ENCODE assay signal across 21 cellular contexts in genomic region chr3:133367956-133368355, GRCh38. TPM values are rescaled to one million over a fixed set of nuclear protein-coding genes. Genes with fewer than 3 reads are reported as not detected.
DNase-seq lines count a peak whose midpoint lies in the region; ATAC-seq and TF ChIP-seq lines count a peak whose summit lies in the region.
"Had no signal": no experiment of that assay in that cellular context is flagged by ENCODE, and none has a peak within 500 bp of the region (broad histone marks: within the 10 kb centered on the region; RNA-seq: fewer than 3 reads in every experiment).

No MANE protein-coding gene starts in this region.

- ATAC-seq in stimulated activated memory B cell treated with anti-CD40 and anti-IgM and Interleukin-4, amounts not matched to agents 10 μg/mL and 1 μg/mL and 100 μg/mL, for 72 hours, result peak; percentile 21
- no peak for ATAC-seq in HG02973 (IDR thresholded peaks at IDR 0.05; ENCODE audit: unreplicated experiment)
- ATAC-seq: HCT116, HepG2 had no signal

- DNase-seq in esophagus muscularis mucosa (ENCODE audit: extremely low spot score) (peak; percentile 82), sigmoid colon (no peak), DMS 273 (lab: John Stamatoyannopoulos, UW; ENCODE audit: unreplicated experiment) (no peak), GM13977 (ENCODE audit: low spot score) (no peak)
- DNase-seq: ACHN; BE2C; C1 segment of cervical spinal cord; Caco-2; CD4-positive, CD25-positive, alpha-beta regulatory T cell; DMS153; DMS79; GDM1; GOT3; H7; HFFc6 had no signal

- H3K4me1 ChIP-seq in esophagus muscularis mucosa (peaks cover 0 to 16% (median 8%) of the 10 kb centered on the region in 4 donors), sigmoid colon (no peaks in the 10 kb centered on the region)
- H3K4me1 ChIP-seq: BE2C, Caco-2 had no signal

- peak overlapping the region in 4 of 5 experiments; percentile 31 to 84 (median 58) for H3K27ac Mint-ChIP-seq in brain
- H3K27ac Mint-ChIP-seq in stimulated activated memory B cell treated with anti-CD40 and anti-IgM and Interleukin-4, amounts not matched to agents 10 μg/mL and 1 μg/mL and 100 μg/mL, for 72 hours, result no peak overlapping the region
- H3K27ac Mint-ChIP-seq: CD4-positive, CD25-positive, alpha-beta regulatory T cell; HFFc6 had no signal

- in situ Hi-C loops in GM13977 (cut with MboI; ENCODE audit: low pct_unique_long_range_greater_than_20kb, low sequenced_read_pairs, unreplicated experiment), result no loop called here

- intact Hi-C loops in esophagus muscularis mucosa (cut with DNase I), result no loop called here
- intact Hi-C loops in sigmoid colon (cut with DNase I), result no loop called here

- H3K27me3 Mint-ChIP-seq in brain, result peaks cover 12% of the 10 kb centered on the region
- H3K27me3 Mint-ChIP-seq in stimulated activated memory B cell treated with anti-CD40 and anti-IgM and Interleukin-4, amounts not matched to agents 10 μg/mL and 1 μg/mL and 100 μg/mL, for 72 hours, result peaks cover 37% of the 10 kb centered on the region
- H3K27me3 Mint-ChIP-seq: CD4-positive, CD25-positive, alpha-beta regulatory T cell had no signal

- H3K27me3 ChIP-seq in esophagus muscularis mucosa, result no peaks in the 10 kb centered on the region
- no peaks in the 10 kb centered on the region for H3K27me3 ChIP-seq in sigmoid colon
- H3K27me3 ChIP-seq: BE2C had no signal

- H3K4me1 Mint-ChIP-seq in brain, result peaks cover 43% of the 10 kb centered on the region
- H3K4me1 Mint-ChIP-seq in stimulated activated memory B cell treated with anti-CD40 and anti-IgM and Interleukin-4, amounts not matched to agents 10 μg/mL and 1 μg/mL and 100 μg/mL, for 72 hours, result no peaks in the 10 kb centered on the region

- TF ChIP-seq CTCF in brain (conservative IDR thresholded peaks at IDR 0.05), result no peak
- TF ChIP-seq CTCF in esophagus muscularis mucosa (IDR thresholded peaks at IDR 0.05), result no peak
- no peak for TF ChIP-seq CTCF in sigmoid colon (IDR thresholded peaks at IDR 0.05)
- no peak for TF ChIP-seq CTCF in GM13977 (IDR thresholded peaks at IDR 0.05; ENCODE audit: extremely low read depth, insufficient read depth, missing control alignments)

- no peaks in the 10 kb centered on the region for H3K9me3 Mint-ChIP-seq in brain
- H3K9me3 Mint-ChIP-seq in stimulated activated memory B cell treated with anti-CD40 and anti-IgM and Interleukin-4, amounts not matched to agents 10 μg/mL and 1 μg/mL and 100 μg/mL, for 72 hours, result no peaks in the 10 kb centered on the region
- H3K9me3 Mint-ChIP-seq: CD4-positive, CD25-positive, alpha-beta regulatory T cell; HFFc6 had no signal

- H3K4me3 ChIP-seq in esophagus muscularis mucosa, result no peak overlapping the region
- H3K4me3 ChIP-seq in sigmoid colon, result no peak overlapping the region

- TF ChIP-seq POLR2A in esophagus muscularis mucosa (IDR thresholded peaks at IDR 0.05; ENCODE audit: low read depth) (no peak), sigmoid colon (IDR thresholded peaks at IDR 0.05) (no peak)

- H3K9me3 ChIP-seq in esophagus muscularis mucosa, result no peaks in the 10 kb centered on the region
- H3K9me3 ChIP-seq in sigmoid colon, result no peaks in the 10 kb centered on the region
- H3K9me3 ChIP-seq: BE2C, Caco-2 had no signal

- 40% methylated on average over 1 of the region's 1 CpG for WGBS in esophagus muscularis mucosa
- WGBS in sigmoid colon, 2 donors, result 41 to 54% methylated on average over 1 of the region's 1 CpG

- TF ChIP-seq EP300 in esophagus muscularis mucosa (IDR thresholded peaks at IDR 0.05), result no peak
- TF ChIP-seq EP300 in sigmoid colon (IDR thresholded peaks at IDR 0.05), result no peak

- no peaks in the 10 kb centered on the region for H3K36me3 ChIP-seq in esophagus muscularis mucosa
- H3K36me3 ChIP-seq in sigmoid colon, result no peaks in the 10 kb centered on the region

- H3K27ac ChIP-seq in esophagus muscularis mucosa (replicated peaks in 1 of 4) (no peak overlapping the region), sigmoid colon (no peak overlapping the region)

- H3K4me3 Mint-ChIP-seq in brain, result no peak overlapping the region
- H3K4me3 Mint-ChIP-seq in stimulated activated memory B cell treated with anti-CD40 and anti-IgM and Interleukin-4, amounts not matched to agents 10 μg/mL and 1 μg/mL and 100 μg/mL, for 72 hours, result no peak overlapping the region
- H3K4me3 Mint-ChIP-seq: CD4-positive, CD25-positive, alpha-beta regulatory T cell; HFFc6 had no signal

- no peaks in the 10 kb centered on the region for H3K36me3 Mint-ChIP-seq in brain
- H3K36me3 Mint-ChIP-seq in stimulated activated memory B cell treated with anti-CD40 and anti-IgM and Interleukin-4, amounts not matched to agents 10 μg/mL and 1 μg/mL and 100 μg/mL, for 72 hours, result no peaks in the 10 kb centered on the region

RNA-seq across cellular contexts. Expression of gene BFSP2, which starts 31.9 kb away (rescaled TPM):
- polyA plus RNA-seq in brain (ENCODE audit: insufficient read depth, low read depth, low replicate concordance), result 1.0 TPM
- not detected for total RNA-seq in esophagus muscularis mucosa
- not detected for total RNA-seq in sigmoid colon
- 1 to 10 TPM in 1 of 3 donors, not detected in 2; 2.5 TPM for polyA plus RNA-seq in sigmoid colon
- total RNA-seq: Caco-2, Daoy, H7, HepG2, HFFc6 had no signal
- polyA plus RNA-seq: HepG2 had no signal
